1 cellular context compared by ENCODE assay signal in the genomic region with DNA sequence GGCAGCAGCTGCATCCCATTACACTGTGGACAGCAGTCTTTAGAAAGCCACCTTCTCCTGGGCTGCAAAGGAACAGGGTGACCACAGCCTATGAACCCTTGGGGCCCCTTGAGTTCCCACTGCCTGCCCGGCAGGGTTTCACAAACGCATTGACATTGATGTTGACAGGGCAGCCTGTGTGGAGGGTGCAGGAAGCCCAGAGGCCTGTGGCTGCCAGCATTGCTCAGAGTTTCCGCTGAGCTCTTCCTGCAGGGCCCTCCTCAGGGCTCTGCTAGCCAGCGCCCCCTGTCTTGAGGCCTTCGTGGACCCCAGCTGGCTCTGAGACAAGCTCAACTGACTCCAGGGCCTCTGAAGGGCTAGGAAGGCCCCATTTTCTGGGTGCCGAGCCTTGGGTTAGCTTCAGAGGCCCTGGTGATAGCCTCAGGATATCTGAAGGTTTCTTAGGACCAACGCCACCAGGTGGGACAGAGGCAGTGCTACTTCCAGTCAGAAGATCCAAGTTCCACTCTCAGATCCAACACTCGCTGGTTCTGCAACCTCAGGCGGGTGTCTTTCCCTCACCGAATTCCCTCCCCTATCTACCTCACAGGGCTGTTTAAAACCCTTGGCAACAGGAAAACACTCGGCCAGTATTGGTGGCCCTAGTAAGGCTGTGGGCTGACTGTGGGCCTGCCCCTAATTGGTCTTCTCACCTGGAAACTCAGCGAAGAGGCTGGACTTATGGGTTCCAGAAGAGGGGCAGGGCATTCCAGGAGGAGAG.
A peak's percentile ranks its signal among the peaks of the same experiment; 100 is the strongest.
TF ChIP-seq lines count a peak whose summit lies in the region.

No MANE protein-coding gene starts in this region.

TF ChIP-seq in HepG2, 621 proteins besides CTCF, POLR2A, EP300 and RAD21 (continued from another document and continues in another):
- TF ChIP-seq KIAA2018 (CRISPR knock-in tag; IDR thresholded peaks at IDR 0.05; ENCODE audit: borderline replicate concordance) (no peak), HDAC1 (CRISPR knock-in tag; IDR thresholded peaks at IDR 0.05) (peak; percentile 52), KLF13 (CRISPR knock-in tag; IDR thresholded peaks at IDR 0.05) (no peak), ZNF354B (CRISPR knock-in tag; IDR thresholded peaks at IDR 0.05) (no peak), ZNF280D (CRISPR knock-in tag; IDR thresholded peaks at IDR 0.05) (no peak), ZNF800 (CRISPR knock-in tag; IDR thresholded peaks at IDR 0.05) (no peak; the same call in 1 of the 2 replicates), SALL2 (CRISPR knock-in tag; IDR thresholded peaks at IDR 0.05) (no peak), JDP2 (CRISPR knock-in tag; IDR thresholded peaks at IDR 0.05; ENCODE audit: borderline replicate concordance) (no peak), GMEB1 (CRISPR knock-in tag; IDR thresholded peaks at IDR 0.05; ENCODE audit: borderline replicate concordance) (peak; percentile 27; the same call in 1 of the 2 replicates), HDAC2 (CRISPR knock-in tag; IDR thresholded peaks at IDR 0.05) (0 out of 2 replicates have a peak, but pooled peaks have one; percentile 62), LRRFIP1 (CRISPR knock-in tag; conservative IDR thresholded peaks at IDR 0.05) (no peak), ZNF10 (CRISPR knock-in tag; IDR thresholded peaks at IDR 0.05; ENCODE audit: borderline replicate concordance, low read depth) (no peak), ZNF562 (CRISPR knock-in tag; IDR thresholded peaks at IDR 0.05; ENCODE audit: borderline replicate concordance) (no peak), NR2F6 (IDR thresholded peaks at IDR 0.05) (no peak), NR2F6 (CRISPR knock-in tag; IDR thresholded peaks at IDR 0.05) (0 out of 2 replicates have a peak, but pooled peaks have one; percentile 25), ZNF776 (CRISPR knock-in tag; IDR thresholded peaks at IDR 0.05) (no peak), AGO2 (optimal IDR thresholded peaks at IDR 0.05; ENCODE audit: low read depth, low read length) (no peak), TRIM24 (CRISPR knock-in tag; IDR thresholded peaks at IDR 0.05) (no peak), ZNF329 (CRISPR knock-in tag; IDR thresholded peaks at IDR 0.05; ENCODE audit: low read depth) (no peak), KMT2B (CRISPR knock-in tag; IDR thresholded peaks at IDR 0.05) (no peak), ZEB1 (IDR thresholded peaks at IDR 0.05; ENCODE audit: insufficient replicate concordance, low read depth) (peak; percentile 36), ERF (CRISPR knock-in tag; IDR thresholded peaks at IDR 0.05) (no peak), ZNF577 (CRISPR knock-in tag; IDR thresholded peaks at IDR 0.05; ENCODE audit: borderline replicate concordance, low read depth) (no peak), HDAC6 (IDR thresholded peaks at IDR 0.05; ENCODE audit: low read depth, low read length) (no peak), XBP1 (CRISPR knock-in tag; IDR thresholded peaks at IDR 0.05) (no peak), HMG20B (CRISPR knock-in tag; conservative IDR thresholded peaks at IDR 0.05) (no peak)
- TF ChIP-seq, protein P1, sequence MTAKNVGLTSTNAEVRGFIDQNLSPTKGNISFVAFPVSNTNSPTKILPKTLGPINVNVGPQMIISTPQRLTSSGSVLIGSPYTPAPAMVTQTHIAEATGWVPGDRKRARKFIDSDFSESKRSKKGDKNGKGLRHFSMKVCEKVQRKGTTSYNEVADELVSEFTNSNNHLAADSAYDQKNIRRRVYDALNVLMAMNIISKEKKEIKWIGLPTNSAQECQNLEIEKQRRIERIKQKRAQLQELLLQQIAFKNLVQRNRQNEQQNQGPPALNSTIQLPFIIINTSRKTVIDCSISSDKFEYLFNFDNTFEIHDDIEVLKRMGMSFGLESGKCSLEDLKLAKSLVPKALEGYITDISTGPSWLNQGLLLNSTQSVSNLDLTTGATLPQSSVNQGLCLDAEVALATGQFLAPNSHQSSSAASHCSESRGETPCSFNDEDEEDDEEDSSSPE (CRISPR knock-in tag; IDR thresholded peaks at IDR 0.05): no peak
- TF ChIP-seq, protein P2, sequence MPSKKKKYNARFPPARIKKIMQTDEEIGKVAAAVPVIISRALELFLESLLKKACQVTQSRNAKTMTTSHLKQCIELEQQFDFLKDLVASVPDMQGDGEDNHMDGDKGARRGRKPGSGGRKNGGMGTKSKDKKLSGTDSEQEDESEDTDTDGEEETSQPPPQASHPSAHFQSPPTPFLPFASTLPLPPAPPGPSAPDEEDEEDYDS (CRISPR knock-in tag; IDR thresholded peaks at IDR 0.05): no peak
- TF ChIP-seq, protein P3, sequence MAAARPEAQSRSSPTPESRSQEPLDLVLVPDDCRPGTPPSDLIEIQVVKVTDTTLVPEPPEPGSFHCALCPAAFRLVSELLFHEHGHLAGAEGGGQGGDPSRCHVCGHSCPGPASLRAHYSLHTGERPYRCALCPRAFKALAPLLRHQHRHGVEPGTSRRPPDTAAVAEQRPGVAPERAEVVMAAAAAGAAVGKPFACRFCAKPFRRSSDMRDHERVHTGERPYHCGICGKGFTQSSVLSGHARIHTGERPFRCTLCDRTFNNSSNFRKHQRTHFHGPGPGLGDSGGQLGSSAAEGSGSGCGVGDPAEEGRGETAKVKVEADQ (CRISPR knock-in tag; IDR thresholded peaks at IDR 0.05; ENCODE audit: borderline replicate concordance): peak; percentile 66; the same call in 1 of the 2 replicates
- TF ChIP-seq, protein P4, sequence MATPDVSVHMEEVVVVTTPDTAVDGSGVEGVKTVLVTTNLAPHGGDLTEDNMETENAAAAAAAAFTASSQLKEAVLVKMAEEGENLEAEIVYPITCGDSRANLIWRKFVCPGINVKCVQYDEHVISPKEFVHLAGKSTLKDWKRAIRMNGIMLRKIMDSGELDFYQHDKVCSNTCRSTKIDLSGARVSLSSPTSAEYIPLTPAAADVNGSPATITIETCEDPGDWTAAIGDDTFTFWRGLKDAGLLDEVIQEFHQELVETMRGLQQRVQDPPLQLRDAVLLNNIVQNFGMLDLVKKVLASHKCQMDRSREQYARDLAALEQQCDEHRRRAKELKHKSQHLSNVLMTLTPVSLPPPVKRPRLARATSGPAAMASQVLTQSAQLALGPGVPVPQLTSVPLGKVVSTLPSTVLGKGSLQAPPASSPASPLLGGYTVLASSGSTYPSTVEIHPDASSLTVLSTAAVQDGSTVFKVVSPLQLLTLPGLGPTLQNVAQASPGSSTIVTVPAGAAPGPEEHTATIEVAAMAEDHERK (CRISPR knock-in tag; IDR thresholded peaks at IDR 0.05; ENCODE audit: low read depth): no peak
